ENCODE assay signal across 8 cellular contexts in genomic region chr11:67439321-67440228, GRCh38. TPM values are rescaled to one million over a fixed set of nuclear protein-coding genes. Genes with fewer than 3 reads are reported as not detected.
DNase-seq lines count a peak whose midpoint lies in the region; ATAC-seq lines count a peak whose summit lies in the region.

No MANE protein-coding gene starts in this region.

- H3K4me3 Mint-ChIP-seq in naive B cell: peak overlapping the region; percentile 72 to 97 (median 94)

- DNase-seq in activated T-cell treated with anti-CD3 and anti-CD28 coated beads, Interleukin-2, amount 50 U/mL, for 1 hour: peak; percentile 47
- DNase-seq in activated T-cell treated with anti-CD3 and anti-CD28 coated beads for 4 hours (no peak), NCI-H2196 treated with DMSO at 0.1 percent for 48 hours (lab: John Stamatoyannopoulos, UW; ENCODE audit: unreplicated experiment) (peak; percentile 45), T47D (ENCODE audit: low read depth in 1 of 2, low spot score in 1 of 2) (peak; percentile 56 to 59), naive B cell (no peak)

- no peaks in the 10 kb centered on the region for H3K27me3 Mint-ChIP-seq in naive B cell

- ATAC-seq in naive B cell (ENCODE audit: low read depth in 2 of 2) (no peak), GM21423 (IDR thresholded peaks at IDR 0.05; ENCODE audit: unreplicated experiment) (no peak), HG03354 (IDR thresholded peaks at IDR 0.05; ENCODE audit: poor library complexity, severe bottlenecking, unreplicated experiment) (no peak), HG03159 (IDR thresholded peaks at IDR 0.05; ENCODE audit: unreplicated experiment) (no peak)

- no peaks in the 10 kb centered on the region for H3K9me3 Mint-ChIP-seq in naive B cell

- in situ Hi-C loops in T47D (cut with HindIII; ENCODE audit: low pct_unique_long_range_greater_than_20kb, low sequenced_read_pairs): no loop called here

- peaks cover 0 to 16% of the 10 kb centered on the region in 2 donors for H3K36me3 Mint-ChIP-seq in naive B cell

- peak overlapping the region in 5 of 6 donors; percentile 68 to 97 (median 94) for H3K27ac Mint-ChIP-seq in naive B cell

- peaks cover 53 to 85% (median 66%) of the 10 kb centered on the region in 3 donors for H3K4me1 Mint-ChIP-seq in naive B cell

RNA-seq across cellular contexts. Expression of gene PTPRCAP, which starts 2.1 kb away (rescaled TPM):
- polyA plus RNA-seq in naive B cell (ENCODE audit: low read depth in 6 of 6): 1,000 to 10,000 TPM in 3 of 6 donors, 100 to 1,000 TPM in 3; 953 to 1,146 (median 1,009) TPM

RNA-seq across cellular contexts. Expression of gene CORO1B, which starts 3.7 kb away (rescaled TPM):
- polyA plus RNA-seq in naive B cell (ENCODE audit: low read depth in 6 of 6): 1 to 10 TPM; 6.5 to 9.9 (median 8.7) TPM

RNA-seq across cellular contexts. Expression of gene RPS6KB2, which starts 11.3 kb away (rescaled TPM):
- polyA plus RNA-seq in naive B cell (ENCODE audit: low read depth in 6 of 6): 10 to 100 TPM; 37.9 to 54.7 (median 50.0) TPM

RNA-seq across cellular contexts. Expression of gene GPR152, which starts 13.0 kb away (rescaled TPM):
- 1 to 10 TPM in 5 of 6 donors, not detected in 1; 1.1 to 2.5 (median 1.7) TPM for polyA plus RNA-seq in naive B cell (ENCODE audit: low read depth in 6 of 6)

RNA-seq across cellular contexts. Expression of gene CABP4, which starts 15.6 kb away (rescaled TPM):
- polyA plus RNA-seq in naive B cell (ENCODE audit: low read depth in 6 of 6): 1 to 10 TPM in 5 of 6 donors, not detected in 1; 1.5 to 6.8 (median 2.1) TPM

Comparison
In these comparisons a context has a peak if more than half of its experiments do, and no peak if none do; other contexts are left out.
1. DNase-seq: peak in activated T-cell treated with anti-CD3 and anti-CD28 coated beads, Interleukin-2, amount 50 U/mL, for 1 hour (single experiment), NCI-H2196 treated with DMSO at 0.1 percent for 48 hours (single experiment) and T47D (2 of 2); none in activated T-cell treated with anti-CD3 and anti-CD28 coated beads for 4 hours (single experiment) and naive B cell (single experiment).